1 cellular context compared by ENCODE assay signal in the genomic region with DNA sequence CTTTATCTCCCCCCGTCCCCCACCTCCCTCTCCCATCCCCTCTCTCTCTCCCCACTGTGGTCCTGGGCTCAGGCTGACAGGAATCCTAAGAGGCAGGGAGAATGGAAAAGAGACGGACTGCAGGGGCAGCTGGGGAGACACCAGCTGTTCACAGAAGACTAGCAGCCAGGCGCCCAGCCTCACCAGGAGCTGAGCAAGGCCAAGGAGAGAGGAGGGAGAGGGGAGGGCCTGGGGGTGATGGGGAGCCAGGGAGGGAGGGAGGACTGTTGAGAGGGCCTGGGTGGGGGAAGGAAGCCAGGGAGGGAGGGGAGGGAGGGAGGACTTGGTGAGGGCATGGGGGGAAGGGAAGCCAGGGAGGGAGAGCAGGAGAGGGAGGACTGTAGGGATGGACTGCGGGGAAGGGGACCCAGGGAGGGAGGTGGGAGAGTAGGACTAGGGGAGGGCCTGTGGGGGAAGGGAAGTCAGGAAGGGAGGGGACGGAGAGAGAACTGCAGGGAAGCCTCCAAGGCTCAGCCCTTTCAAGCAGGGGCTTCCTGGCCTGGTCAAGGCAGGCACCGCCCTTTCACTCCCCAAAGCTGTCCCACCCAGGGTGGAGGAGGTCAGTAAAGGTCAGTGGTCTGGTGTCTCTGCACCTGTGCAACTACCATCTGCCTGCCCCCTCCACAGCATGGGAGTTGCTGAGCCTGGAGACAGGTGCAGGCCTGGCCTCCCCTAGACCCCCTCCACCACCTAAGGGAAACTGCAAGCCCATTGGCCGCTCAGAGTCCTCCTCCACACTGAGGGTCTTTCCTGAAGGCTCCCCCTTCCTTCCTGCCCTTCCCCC.
TF ChIP-seq lines count a peak whose summit lies in the region.

No MANE protein-coding gene starts in this region.

TF ChIP-seq in GM23338, 12 proteins besides CTCF, POLR2A, EP300 and RAD21 (continued from another document):
- TF ChIP-seq ZNF462 (CRISPR knock-in tag; IDR thresholded peaks at IDR 0.05) = no peak
- TF ChIP-seq POLR2AphosphoS5 (IDR thresholded peaks at IDR 0.05; ENCODE audit: low read depth) = no peak
- TF ChIP-seq JUNB (IDR thresholded peaks at IDR 0.05; ENCODE audit: unreplicated experiment) = no peak
- no peak for TF ChIP-seq NANOG (IDR thresholded peaks at IDR 0.05; ENCODE audit: borderline replicate concordance)
- TF ChIP-seq, protein P1, sequence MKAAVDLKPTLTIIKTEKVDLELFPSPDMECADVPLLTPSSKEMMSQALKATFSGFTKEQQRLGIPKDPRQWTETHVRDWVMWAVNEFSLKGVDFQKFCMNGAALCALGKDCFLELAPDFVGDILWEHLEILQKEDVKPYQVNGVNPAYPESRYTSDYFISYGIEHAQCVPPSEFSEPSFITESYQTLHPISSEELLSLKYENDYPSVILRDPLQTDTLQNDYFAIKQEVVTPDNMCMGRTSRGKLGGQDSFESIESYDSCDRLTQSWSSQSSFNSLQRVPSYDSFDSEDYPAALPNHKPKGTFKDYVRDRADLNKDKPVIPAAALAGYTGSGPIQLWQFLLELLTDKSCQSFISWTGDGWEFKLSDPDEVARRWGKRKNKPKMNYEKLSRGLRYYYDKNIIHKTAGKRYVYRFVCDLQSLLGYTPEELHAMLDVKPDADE (IDR thresholded peaks at IDR 0.05) = no peak
- TF ChIP-seq STAT1 (IDR thresholded peaks at IDR 0.05; ENCODE audit: unreplicated experiment) = no peak
- no peak for TF ChIP-seq REST (IDR thresholded peaks at IDR 0.05; ENCODE audit: unreplicated experiment)
